ENCODE assay signal across 1 cellular context in the genomic region with DNA sequence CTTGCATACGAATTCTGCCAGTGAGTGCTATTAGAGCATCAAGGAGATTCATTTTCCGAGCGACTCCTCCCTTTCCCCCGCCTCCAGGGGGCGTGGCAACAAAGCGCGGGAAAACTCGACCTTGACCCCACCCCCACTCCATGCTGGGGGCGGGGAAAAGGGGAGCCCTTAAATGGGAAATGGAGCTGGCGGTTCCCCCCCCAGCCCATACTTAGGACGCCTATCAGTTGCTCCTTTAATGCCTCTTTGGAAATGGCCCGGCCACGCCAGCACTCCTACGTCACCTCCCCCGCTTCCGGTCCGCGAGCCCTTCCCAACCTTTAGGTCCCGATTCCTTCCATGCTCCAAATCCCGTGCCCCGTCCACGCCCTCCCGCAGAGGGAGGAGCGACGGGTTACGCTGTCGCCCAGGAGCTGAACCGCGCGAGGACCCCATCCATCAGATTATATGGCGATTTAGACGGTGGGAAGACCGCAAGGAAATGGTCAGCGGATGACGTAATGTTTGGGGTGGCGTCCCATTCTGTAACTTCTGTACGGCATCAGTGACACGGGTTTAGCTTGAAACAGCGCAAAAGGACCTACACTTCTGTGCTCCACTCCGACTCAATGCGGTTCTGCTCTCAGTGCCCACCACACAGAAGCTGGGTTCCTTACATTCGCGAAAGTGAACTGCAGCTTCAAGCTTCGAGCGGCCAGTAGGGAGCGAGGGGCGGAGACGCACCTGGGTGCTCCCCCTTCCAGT.
A peak's percentile ranks its signal among the peaks of the same experiment; 100 is the strongest.
TF ChIP-seq lines count a peak whose summit lies in the region.

No MANE protein-coding gene starts in this region.

TF ChIP-seq in HepG2, 621 proteins besides CTCF, POLR2A, EP300 and RAD21 (continued from another document and continues in another):
- TF ChIP-seq ZNF512B (CRISPR knock-in tag; IDR thresholded peaks at IDR 0.05; ENCODE audit: borderline replicate concordance) (no peak), ZNF720 (CRISPR knock-in tag; IDR thresholded peaks at IDR 0.05) (no peak), PAF1 (CRISPR knock-in tag; IDR thresholded peaks at IDR 0.05) (no peak), KAT8 (CRISPR knock-in tag; IDR thresholded peaks at IDR 0.05) (peak; percentile 78), MIER3 (CRISPR knock-in tag; IDR thresholded peaks at IDR 0.05; ENCODE audit: borderline replicate concordance) (no peak), ZNF292 (CRISPR knock-in tag; IDR thresholded peaks at IDR 0.05; ENCODE audit: borderline replicate concordance, low read depth) (no peak), RFX5 (IDR thresholded peaks at IDR 0.05; ENCODE audit: low read depth, low read length) (no peak), ARNTL (CRISPR knock-in tag; IDR thresholded peaks at IDR 0.05) (peak; percentile 67), ZNF496 (CRISPR knock-in tag; IDR thresholded peaks at IDR 0.05; ENCODE audit: insufficient replicate concordance) (no peak), PRDM10 (CRISPR knock-in tag; IDR thresholded peaks at IDR 0.05; ENCODE audit: low read depth) (no peak; the same call in 1 of the 2 replicates), YEATS4 (CRISPR knock-in tag; IDR thresholded peaks at IDR 0.05; ENCODE audit: borderline replicate concordance) (peak; percentile 75; the same call in 1 of the 2 replicates), EED (CRISPR knock-in tag; IDR thresholded peaks at IDR 0.05) (no peak; the same call in 1 of the 2 replicates), HMG20B (CRISPR knock-in tag; conservative IDR thresholded peaks at IDR 0.05) (no peak; the same call in 1 of the 2 replicates), FOSL2 (CRISPR knock-in tag; IDR thresholded peaks at IDR 0.05) (no peak), ZNF883 (CRISPR knock-in tag; IDR thresholded peaks at IDR 0.05; ENCODE audit: not compliant biosample characterization) (no peak), DPF2 (CRISPR knock-in tag; IDR thresholded peaks at IDR 0.05; ENCODE audit: borderline replicate concordance, low read depth) (0 out of 2 replicates have a peak, but pooled peaks have one; percentile 18), TRIM22 (IDR thresholded peaks at IDR 0.05) (no peak), CCAR2 (optimal IDR thresholded peaks at IDR 0.05; ENCODE audit: low read depth, low read length) (no peak), ZNF639 (CRISPR knock-in tag; conservative IDR thresholded peaks at IDR 0.05) (no peak; the same call in 1 of the 2 replicates), NFIC (IDR thresholded peaks at IDR 0.05; ENCODE audit: low read length) (no peak), ZNF235 (CRISPR knock-in tag; IDR thresholded peaks at IDR 0.05; ENCODE audit: borderline replicate concordance) (peak; percentile 50), ARHGAP35 (CRISPR knock-in tag; IDR thresholded peaks at IDR 0.05; ENCODE audit: borderline replicate concordance) (no peak), SP5 (CRISPR knock-in tag; IDR thresholded peaks at IDR 0.05; ENCODE audit: borderline replicate concordance, low read depth) (peak; percentile 84), LCORL (IDR thresholded peaks at IDR 0.05) (no peak), LCORL (CRISPR knock-in tag; IDR thresholded peaks at IDR 0.05) (peak; percentile 76), ZSCAN22 (CRISPR knock-in tag; IDR thresholded peaks at IDR 0.05) (no peak; the same call in 1 of the 2 replicates), IKZF1 (IDR thresholded peaks at IDR 0.05) (no peak), HMG20A (CRISPR knock-in tag; IDR thresholded peaks at IDR 0.05; ENCODE audit: borderline replicate concordance) (no peak), FOXP1 (IDR thresholded peaks at IDR 0.05) (no peak), FOXP1 (CRISPR knock-in tag; IDR thresholded peaks at IDR 0.05) (no peak), PRMT3 (CRISPR knock-in tag; IDR thresholded peaks at IDR 0.05; ENCODE audit: borderline replicate concordance, low read depth) (no peak), ZNF501 (CRISPR knock-in tag; IDR thresholded peaks at IDR 0.05) (peak; percentile 93), ZNF674 (CRISPR knock-in tag; IDR thresholded peaks at IDR 0.05; ENCODE audit: low read depth) (no peak), ZNF34 (CRISPR knock-in tag; IDR thresholded peaks at IDR 0.05; ENCODE audit: borderline replicate concordance) (peak; percentile 78; the same call in 1 of the 2 replicates), ZNF460 (CRISPR knock-in tag; IDR thresholded peaks at IDR 0.05; ENCODE audit: borderline replicate concordance) (no peak), AKAP8 (CRISPR knock-in tag; IDR thresholded peaks at IDR 0.05) (peak; percentile 81)
- TF ChIP-seq, protein P1, sequence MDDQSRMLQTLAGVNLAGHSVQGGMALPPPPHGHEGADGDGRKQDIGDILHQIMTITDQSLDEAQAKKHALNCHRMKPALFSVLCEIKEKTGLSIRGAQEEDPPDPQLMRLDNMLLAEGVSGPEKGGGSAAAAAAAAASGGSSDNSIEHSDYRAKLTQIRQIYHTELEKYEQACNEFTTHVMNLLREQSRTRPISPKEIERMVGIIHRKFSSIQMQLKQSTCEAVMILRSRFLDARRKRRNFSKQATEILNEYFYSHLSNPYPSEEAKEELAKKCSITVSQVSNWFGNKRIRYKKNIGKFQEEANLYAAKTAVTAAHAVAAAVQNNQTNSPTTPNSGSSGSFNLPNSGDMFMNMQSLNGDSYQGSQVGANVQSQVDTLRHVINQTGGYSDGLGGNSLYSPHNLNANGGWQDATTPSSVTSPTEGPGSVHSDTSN (CRISPR knock-in tag; IDR thresholded peaks at IDR 0.05; ENCODE audit: borderline replicate concordance): no peak
- TF ChIP-seq, protein P2, sequence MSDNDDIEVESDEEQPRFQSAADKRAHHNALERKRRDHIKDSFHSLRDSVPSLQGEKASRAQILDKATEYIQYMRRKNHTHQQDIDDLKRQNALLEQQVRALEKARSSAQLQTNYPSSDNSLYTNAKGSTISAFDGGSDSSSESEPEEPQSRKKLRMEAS (IDR thresholded peaks at IDR 0.05): peak; percentile 80
- TF ChIP-seq, protein P3, sequence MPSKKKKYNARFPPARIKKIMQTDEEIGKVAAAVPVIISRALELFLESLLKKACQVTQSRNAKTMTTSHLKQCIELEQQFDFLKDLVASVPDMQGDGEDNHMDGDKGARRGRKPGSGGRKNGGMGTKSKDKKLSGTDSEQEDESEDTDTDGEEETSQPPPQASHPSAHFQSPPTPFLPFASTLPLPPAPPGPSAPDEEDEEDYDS (CRISPR knock-in tag; IDR thresholded peaks at IDR 0.05): peak; percentile 77
- TF ChIP-seq, protein P4, sequence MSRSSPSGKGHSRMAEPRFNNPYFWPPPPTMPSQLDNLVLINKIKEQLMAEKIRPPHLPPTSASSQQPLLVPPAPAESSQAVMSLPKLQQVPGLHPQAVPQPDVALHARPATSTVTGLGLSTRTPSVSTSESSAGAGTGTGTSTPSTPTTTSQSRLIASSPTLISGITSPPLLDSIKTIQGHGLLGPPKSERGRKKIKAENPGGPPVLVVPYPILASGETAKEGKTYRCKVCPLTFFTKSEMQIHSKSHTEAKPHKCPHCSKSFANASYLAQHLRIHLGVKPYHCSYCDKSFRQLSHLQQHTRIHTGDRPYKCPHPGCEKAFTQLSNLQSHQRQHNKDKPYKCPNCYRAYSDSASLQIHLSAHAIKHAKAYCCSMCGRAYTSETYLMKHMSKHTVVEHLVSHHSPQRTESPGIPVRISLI (CRISPR knock-in tag; IDR thresholded peaks at IDR 0.05; ENCODE audit: borderline replicate concordance): peak; percentile 21; the same call in 1 of the 2 replicates
- TF ChIP-seq, protein P5, sequence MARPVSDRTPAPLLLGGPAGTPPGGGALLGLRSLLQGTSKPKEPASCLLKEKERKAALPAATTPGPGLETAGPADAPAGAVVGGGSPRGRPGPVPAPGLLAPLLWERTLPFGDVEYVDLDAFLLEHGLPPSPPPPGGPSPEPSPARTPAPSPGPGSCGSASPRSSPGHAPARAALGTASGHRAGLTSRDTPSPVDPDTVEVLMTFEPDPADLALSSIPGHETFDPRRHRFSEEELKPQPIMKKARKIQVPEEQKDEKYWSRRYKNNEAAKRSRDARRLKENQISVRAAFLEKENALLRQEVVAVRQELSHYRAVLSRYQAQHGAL (CRISPR knock-in tag; IDR thresholded peaks at IDR 0.05; ENCODE audit: not compliant biosample characterization): no peak
- TF ChIP-seq, protein P6, sequence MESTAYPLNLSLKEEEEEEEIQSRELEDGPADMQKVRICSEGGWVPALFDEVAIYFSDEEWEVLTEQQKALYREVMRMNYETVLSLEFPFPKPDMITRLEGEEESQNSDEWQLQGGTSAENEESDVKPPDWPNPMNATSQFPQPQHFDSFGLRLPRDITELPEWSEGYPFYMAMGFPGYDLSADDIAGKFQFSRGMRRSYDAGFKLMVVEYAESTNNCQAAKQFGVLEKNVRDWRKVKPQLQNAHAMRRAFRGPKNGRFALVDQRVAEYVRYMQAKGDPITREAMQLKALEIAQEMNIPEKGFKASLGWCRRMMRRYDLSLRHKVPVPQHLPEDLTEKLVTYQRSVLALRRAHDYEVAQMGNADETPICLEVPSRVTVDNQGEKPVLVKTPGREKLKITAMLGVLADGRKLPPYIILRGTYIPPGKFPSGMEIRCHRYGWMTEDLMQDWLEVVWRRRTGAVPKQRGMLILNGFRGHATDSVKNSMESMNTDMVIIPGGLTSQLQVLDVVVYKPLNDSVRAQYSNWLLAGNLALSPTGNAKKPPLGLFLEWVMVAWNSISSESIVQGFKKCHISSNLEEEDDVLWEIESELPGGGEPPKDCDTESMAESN (CRISPR knock-in tag; conservative IDR thresholded peaks at IDR 0.05): peak; percentile 51
